28 cellular contexts compared by ENCODE assay signal in the genomic region with DNA sequence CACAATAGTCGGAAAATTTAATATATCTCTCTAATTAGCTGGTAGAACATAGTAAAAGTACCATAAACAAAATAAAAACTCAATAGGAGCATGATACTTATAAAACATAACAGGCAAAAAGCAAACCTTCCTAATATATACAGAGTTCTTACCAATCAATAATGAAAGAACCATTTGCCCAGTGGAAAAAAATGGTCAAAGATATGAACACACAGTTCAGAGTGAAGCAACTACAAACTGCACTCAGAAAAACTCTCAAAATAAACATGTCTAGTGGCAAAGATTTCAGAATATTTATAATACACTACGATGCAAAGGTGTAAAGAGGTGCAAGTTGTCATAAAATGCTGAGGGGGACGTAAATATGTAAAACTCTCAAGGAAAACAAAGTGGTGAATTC.
"Had no signal": no experiment of that assay in that cellular context is flagged by ENCODE, and none has a peak within 500 bp of the region (broad histone marks: within the 10 kb centered on the region; RNA-seq: fewer than 3 reads in every experiment).

No MANE protein-coding gene starts in this region.

- H3K27me3 Mint-ChIP-seq: stimulated activated memory B cell treated with anti-CD40 and anti-IgM and Interleukin-4, amounts not matched to agents 10 μg/mL and 1 μg/mL and 100 μg/mL, for 72 hours; stimulated activated naive B cell treated with anti-CD40 and anti-IgM and Interleukin-4, amounts not matched to agents 10 μg/mL and 1 μg/mL and 100 μg/mL, for 72 hours; stimulated activated naive CD8-positive, alpha-beta T cell treated with anti-CD3 and anti-CD28 coated beads, Interleukin-15, amount 100 ng/mL, for 72 hours; stimulated activated naive CD8-positive, alpha-beta T cell treated with anti-CD3 and anti-CD28 coated beads, Interleukin-15, Interleukin-2, amounts not matched to agents 100 ng/mL and 50 ng/mL, for 24 hours; type B pancreatic cell had no signal

- H3K9me3 ChIP-seq: suprapubic skin, testis, thoracic aorta, thyroid gland, tibial artery, tibial nerve, transverse colon, upper lobe of left lung, upper lobe of right lung, uterus, vagina had no signal

- H3K4me1 Mint-ChIP-seq: stimulated activated effector memory CD8-positive, alpha-beta T cell treated with anti-CD3 and anti-CD28 coated beads, Interleukin-12 subunit alpha, Interleukin-12 subunit beta, amount 100 ng/mL, for 72 hours; stimulated activated memory B cell treated with anti-CD40 and anti-IgM and Interleukin-4, amounts not matched to agents 10 μg/mL and 1 μg/mL and 100 μg/mL, for 72 hours; stimulated activated naive B cell treated with anti-CD40 and anti-IgM and Interleukin-4, amounts not matched to agents 10 μg/mL and 1 μg/mL and 100 μg/mL, for 72 hours; stimulated activated naive CD8-positive, alpha-beta T cell treated with anti-CD3 and anti-CD28 coated beads, Interleukin-15, amount 100 ng/mL, for 72 hours had no signal

- H3K27ac ChIP-seq: stomach, suprapubic skin, testis, thoracic aorta, thyroid gland, tibial artery, tibial nerve, transverse colon, upper lobe of left lung, upper lobe of right lung, uterus, vagina had no signal

- H3K4me1 ChIP-seq: stomach, suprapubic skin, testis, thyroid gland, tibial artery, tibial nerve, transverse colon, upper lobe of left lung, upper lobe of right lung, uterus, vagina had no signal

- H3K36me3 ChIP-seq: stomach, suprapubic skin, thoracic aorta, thyroid gland, tibial artery, tibial nerve, transverse colon, upper lobe of left lung, upper lobe of right lung, uterus, vagina had no signal

- DNase-seq: stimulated activated CD4-positive, alpha-beta T cell treated with anti-CD3 and anti-CD28 coated beads, Interleukin-2, amount 100 ng/mL, for 48 hours; stimulated activated CD4-positive, alpha-beta T cell treated with anti-CD3 and anti-CD28 coated beads, Interleukin-4, amount 100 ng/mL, for 1 hour; stimulated activated CD4-positive, alpha-beta T cell treated with anti-CD3 and anti-CD28 coated beads, Interleukin-4, amount 100 ng/mL, for 24 hours; stimulated activated CD4-positive, alpha-beta T cell treated with anti-CD3 and anti-CD28 coated beads, Interleukin-4, amount 100 ng/mL, for 4 hours; stimulated activated CD8-positive, alpha-beta memory T cell treated with anti-CD3 and anti-CD28 coated beads, Interleukin-4, amount 100 ng/mL, for 48 hours; stimulated activated naive B cell treated with anti-CD40 and anti-IgM and Interleukin-4, amounts not matched to agents 10 μg/mL and 1 μg/mL and 100 μg/mL, for 72 hours; stimulated activated naive CD4-positive, alpha-beta T cell; stimulated activated naive CD4-positive, alpha-beta T cell treated with Interleukin-2 at 50 U/mL for 16 hours; stimulated activated naive CD8-positive, alpha-beta T cell treated with anti-CD3 and anti-CD28 coated beads, Interleukin-15, amount 100 ng/mL, for 72 hours; stimulated activated naive CD8-positive, alpha-beta T cell treated with anti-CD3 and anti-CD28 coated beads, Interleukin-15, Interleukin-2, amounts not matched to agents 100 U/mL and 50 U/mL, for 24 hours; stomach; substantia nigra; testis; thyroid gland; tibial artery; transverse colon; trophoblast cell; upper lobe of left lung; upper lobe of right lung; uterus had no signal

- H3K27ac Mint-ChIP-seq: stimulated activated effector memory CD8-positive, alpha-beta T cell treated with anti-CD3 and anti-CD28 coated beads, Interleukin-12 subunit alpha, Interleukin-12 subunit beta, amount 100 ng/mL, for 72 hours; stimulated activated memory B cell treated with anti-CD40 and anti-IgM and Interleukin-4, amounts not matched to agents 10 μg/mL and 1 μg/mL and 100 μg/mL, for 72 hours; stimulated activated naive B cell treated with anti-CD40 and anti-IgM and Interleukin-4, amounts not matched to agents 10 μg/mL and 1 μg/mL and 100 μg/mL, for 72 hours; stimulated activated naive CD8-positive, alpha-beta T cell treated with anti-CD3 and anti-CD28 coated beads, Interleukin-15, amount 100 ng/mL, for 72 hours; stimulated activated naive CD8-positive, alpha-beta T cell treated with anti-CD3 and anti-CD28 coated beads, Interleukin-15, Interleukin-2, amounts not matched to agents 100 ng/mL and 50 ng/mL, for 24 hours; type B pancreatic cell had no signal

- H3K4me3 Mint-ChIP-seq: stimulated activated effector memory CD8-positive, alpha-beta T cell treated with anti-CD3 and anti-CD28 coated beads, Interleukin-12 subunit alpha, Interleukin-12 subunit beta, amount 100 ng/mL, for 72 hours; stimulated activated memory B cell treated with anti-CD40 and anti-IgM and Interleukin-4, amounts not matched to agents 10 μg/mL and 1 μg/mL and 100 μg/mL, for 72 hours; stimulated activated naive B cell treated with anti-CD40 and anti-IgM and Interleukin-4, amounts not matched to agents 10 μg/mL and 1 μg/mL and 100 μg/mL, for 72 hours; stimulated activated naive CD8-positive, alpha-beta T cell treated with anti-CD3 and anti-CD28 coated beads, Interleukin-15, amount 100 ng/mL, for 72 hours; stimulated activated naive CD8-positive, alpha-beta T cell treated with anti-CD3 and anti-CD28 coated beads, Interleukin-15, Interleukin-2, amounts not matched to agents 100 ng/mL and 50 ng/mL, for 24 hours; type B pancreatic cell had no signal

- ATAC-seq: stimulated activated effector memory CD8-positive, alpha-beta T cell treated with anti-CD3 and anti-CD28 coated beads, Interleukin-12 subunit alpha, Interleukin-12 subunit beta, amount 100 ng/mL, for 72 hours; stimulated activated memory B cell treated with anti-CD40 and anti-IgM and Interleukin-4, amounts not matched to agents 10 μg/mL and 1 μg/mL and 100 μg/mL, for 72 hours; stimulated activated naive B cell treated with anti-CD40 and anti-IgM and Interleukin-4, amounts not matched to agents 10 μg/mL and 1 μg/mL and 100 μg/mL, for 72 hours; stimulated activated naive CD8-positive, alpha-beta T cell treated with anti-CD3 and anti-CD28 coated beads, Interleukin-15, amount 100 ng/mL, for 72 hours; stimulated activated naive CD8-positive, alpha-beta T cell treated with anti-CD3 and anti-CD28 coated beads, Interleukin-15, Interleukin-2, amounts not matched to agents 100 U/mL and 50 U/mL, for 24 hours; upper lobe of right lung had no signal

- H3K27me3 ChIP-seq: stomach, suprapubic skin, testis, thyroid gland, tibial artery, tibial nerve, transverse colon, upper lobe of left lung, upper lobe of right lung, uterus, vagina had no signal

- H3K4me3 ChIP-seq: stomach, suprapubic skin, testis, thoracic aorta, thyroid gland, tibial artery, tibial nerve, transverse colon, upper lobe of left lung, upper lobe of right lung, uterus, vagina had no signal

- H3K36me3 Mint-ChIP-seq: stimulated activated effector memory CD8-positive, alpha-beta T cell treated with anti-CD3 and anti-CD28 coated beads, Interleukin-12 subunit alpha, Interleukin-12 subunit beta, amount 100 ng/mL, for 72 hours; stimulated activated memory B cell treated with anti-CD40 and anti-IgM and Interleukin-4, amounts not matched to agents 10 μg/mL and 1 μg/mL and 100 μg/mL, for 72 hours; stimulated activated naive B cell treated with anti-CD40 and anti-IgM and Interleukin-4, amounts not matched to agents 10 μg/mL and 1 μg/mL and 100 μg/mL, for 72 hours; type B pancreatic cell had no signal
